1 cellular context compared by ENCODE assay signal in genomic region chr9:98652302-98652701, GRCh38.
TF ChIP-seq lines count a peak whose summit lies in the region.

No MANE protein-coding gene starts in this region.

TF ChIP-seq in IMR-90, 13 proteins besides CTCF, POLR2A, EP300 and RAD21:
- no peak for TF ChIP-seq MAFK (IDR thresholded peaks at IDR 0.05; ENCODE audit: low read depth, low read length)
- no peak for TF ChIP-seq CEBPB (IDR thresholded peaks at IDR 0.05; ENCODE audit: low read depth, low read length)
- TF ChIP-seq MXI1 (IDR thresholded peaks at IDR 0.05; ENCODE audit: borderline replicate concordance, low read depth, low read length): no peak
- TF ChIP-seq RCOR1 (IDR thresholded peaks at IDR 0.05; ENCODE audit: insufficient replicate concordance, low read length): no peak
- TF ChIP-seq RFX5 (IDR thresholded peaks at IDR 0.05; ENCODE audit: low read depth, low read length): no peak
- TF ChIP-seq ELK1 (IDR thresholded peaks at IDR 0.05; ENCODE audit: borderline replicate concordance, low read depth, low read length): no peak
- TF ChIP-seq BHLHE40 (IDR thresholded peaks at IDR 0.05; ENCODE audit: low read depth, low read length): no peak
- TF ChIP-seq MAZ (IDR thresholded peaks at IDR 0.05; ENCODE audit: borderline replicate concordance, low read depth, low read length): no peak
- no peak for TF ChIP-seq NFE2L2 (IDR thresholded peaks at IDR 0.05; ENCODE audit: low read depth, low read length)
- TF ChIP-seq USF2 (IDR thresholded peaks at IDR 0.05; ENCODE audit: low read depth, low read length): no peak
- no peak for TF ChIP-seq FOS (IDR thresholded peaks at IDR 0.05; ENCODE audit: low read depth, low read length)
- TF ChIP-seq CHD1 (IDR thresholded peaks at IDR 0.05; ENCODE audit: low read depth, low read length): no peak
